In genomic region chr6:44233560-44234100, GRCh38 we compare ENCODE assay signal across 1 cellular context.
TF ChIP-seq lines count a peak whose summit lies in the region.

No MANE protein-coding gene starts in this region.

TF ChIP-seq in HCT116, 20 proteins besides CTCF, POLR2A, EP300 and RAD21 (continued from another document):
- TF ChIP-seq REST (IDR thresholded peaks at IDR 0.05; ENCODE audit: low read depth) (no peak), ATF3 (IDR thresholded peaks at IDR 0.05) (no peak), ZBTB33 (IDR thresholded peaks at IDR 0.05; ENCODE audit: extremely low read depth, insufficient replicate concordance, low read length) (no peak), EZH2 (IDR thresholded peaks at IDR 0.05) (no peak), POLR2AphosphoS5 (IDR thresholded peaks at IDR 0.05; ENCODE audit: low read depth, low read length) (no peak)
TF ChIP-seq in HCT116: peak in this region for 0.
